20 cellular contexts compared by ENCODE assay signal in the genomic region with DNA sequence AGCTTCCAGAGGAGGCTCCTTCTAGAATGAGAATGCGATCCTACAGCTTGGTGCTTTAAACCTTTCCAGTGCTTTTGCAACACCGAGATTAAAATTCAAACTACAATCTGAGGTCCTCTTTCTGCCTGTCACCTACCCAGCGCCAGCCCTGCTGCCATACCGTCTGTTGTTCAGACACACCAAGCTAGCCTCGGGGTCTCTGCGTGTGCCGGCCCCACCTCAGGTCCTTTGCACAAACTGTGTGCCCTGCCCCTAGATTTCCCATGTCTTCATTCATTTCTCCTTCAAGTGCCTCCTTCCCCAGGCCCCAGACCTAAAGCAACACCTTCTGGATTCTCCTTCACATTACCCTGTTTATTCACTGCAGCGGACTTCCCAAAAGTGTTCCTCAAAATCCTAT. TPM values are rescaled to one million over a fixed set of nuclear protein-coding genes. Genes with fewer than 3 reads are reported as not detected.
DNase-seq lines count a peak whose midpoint lies in the region; ATAC-seq and TF ChIP-seq lines count a peak whose summit lies in the region.
"Had no signal": no experiment of that assay in that cellular context is flagged by ENCODE, and none has a peak within 500 bp of the region (broad histone marks: within the 10 kb centered on the region; RNA-seq: fewer than 3 reads in every experiment).

No MANE protein-coding gene starts in this region.

- H3K9me3 Mint-ChIP-seq in activated naive CD8-positive, alpha-beta T cell treated with anti-CD3 and anti-CD28 coated beads, Interleukin-2, amount 10 ng/mL, durations not matched to agents 7 days and 5 days, result no peaks in the 10 kb centered on the region
- no peaks in the 10 kb centered on the region for H3K9me3 Mint-ChIP-seq in activated naive CD8-positive, alpha-beta T cell treated with anti-CD3 and anti-CD28 coated beads for 36 hours
- H3K9me3 Mint-ChIP-seq in memory B cell, result no peaks in the 10 kb centered on the region
- H3K9me3 Mint-ChIP-seq: CD4-positive, CD25-positive, alpha-beta regulatory T cell had no signal

- no peak for TF ChIP-seq EP300 in transverse colon (IDR thresholded peaks at IDR 0.05; ENCODE audit: low read depth)

- peak overlapping the region; percentile 2 for H3K27ac Mint-ChIP-seq in activated naive CD8-positive, alpha-beta T cell treated with anti-CD3 and anti-CD28 coated beads, Interleukin-2, amount 10 ng/mL, durations not matched to agents 7 days and 5 days
- no peak overlapping the region for H3K27ac Mint-ChIP-seq in activated naive CD8-positive, alpha-beta T cell treated with anti-CD3 and anti-CD28 coated beads for 36 hours
- H3K27ac Mint-ChIP-seq in memory B cell, result peak overlapping the region; percentile 70

- DNase-seq in activated naive CD8-positive, alpha-beta T cell treated with anti-CD3 and anti-CD28 coated beads, Interleukin-2, amount 10 ng/mL, durations not matched to agents 7 days and 5 days, result no peak
- no peak for DNase-seq in activated naive CD8-positive, alpha-beta T cell treated with anti-CD3 and anti-CD28 coated beads for 36 hours
- DNase-seq in memory B cell (ENCODE audit: low spot score in 2 of 2) (no peak), gastrocnemius medialis (no peak), ACHN (no peak), transverse colon (no peak)
- DNase-seq: DMS79 treated with DMSO at 0.1 percent for 48 hours, GDM1, GM23248, Kasumi-1, NCI-H1417, NCI-H1930, NCI-H2171, NCI-H446 treated with DMSO at 0.1 percent for 48 hours, NCI-H748 treated with DMSO at 0.1 percent for 48 hours, SHP77 had no signal

- no peaks in the 10 kb centered on the region for H3K9me3 ChIP-seq in OCI-LY1 (ENCODE audit: low read length)
- no peaks in the 10 kb centered on the region for H3K9me3 ChIP-seq in gastrocnemius medialis
- H3K9me3 ChIP-seq in transverse colon, result no peaks in the 10 kb centered on the region
- H3K9me3 ChIP-seq: A549 had no signal

- no peaks in the 10 kb centered on the region for H3K9me2 ChIP-seq in OCI-LY1 (ENCODE audit: low read depth, low read length)

- TF ChIP-seq CTCF in OCI-LY1 (IDR thresholded peaks at IDR 0.05; ENCODE audit: low read length), result no peak
- TF ChIP-seq CTCF in gastrocnemius medialis (IDR thresholded peaks at IDR 0.05 in 4 of 5, conservative IDR thresholded peaks at IDR 0.05 in 1 of 5), result no peak
- TF ChIP-seq CTCF in transverse colon (IDR thresholded peaks at IDR 0.05), result no peak

- WGBS in transverse colon (ENCODE audit: low coverage in 1 of 2), 2 donors, result 93% methylated on average over 8 of the region's 8 CpGs; no CpG with 5 or more reads in 1 of the 2 donors

- no peak overlapping the region for H2AFZ ChIP-seq in OCI-LY1 (ENCODE audit: low read length)
- H2AFZ ChIP-seq: GM23248 had no signal

- H3K36me3 Mint-ChIP-seq in activated naive CD8-positive, alpha-beta T cell treated with anti-CD3 and anti-CD28 coated beads, Interleukin-2, amount 10 ng/mL, durations not matched to agents 7 days and 5 days, result peaks cover 52% of the 10 kb centered on the region
- peaks cover 31% of the 10 kb centered on the region for H3K36me3 Mint-ChIP-seq in activated naive CD8-positive, alpha-beta T cell treated with anti-CD3 and anti-CD28 coated beads for 36 hours
- peaks cover 39% of the 10 kb centered on the region for H3K36me3 Mint-ChIP-seq in memory B cell

- H3K36me3 ChIP-seq in OCI-LY1 (ENCODE audit: insufficient read depth, low read length) (peaks cover 84% of the 10 kb centered on the region), gastrocnemius medialis (no peaks in the 10 kb centered on the region), transverse colon (peaks cover 0 to 8% (median 0%) of the 10 kb centered on the region in 4 donors)

- no peak overlapping the region for H3K4me3 Mint-ChIP-seq in activated naive CD8-positive, alpha-beta T cell treated with anti-CD3 and anti-CD28 coated beads, Interleukin-2, amount 10 ng/mL, durations not matched to agents 7 days and 5 days
- H3K4me3 Mint-ChIP-seq in activated naive CD8-positive, alpha-beta T cell treated with anti-CD3 and anti-CD28 coated beads for 36 hours, result no peak overlapping the region
- no peak overlapping the region for H3K4me3 Mint-ChIP-seq in memory B cell

- H3K9ac ChIP-seq in OCI-LY1 (ENCODE audit: low read length), result no peak overlapping the region
- H3K9ac ChIP-seq: GM23248 had no signal

- in situ Hi-C loops in gastrocnemius medialis (cut with MboI; ENCODE audit: low sequenced_read_pairs in 4 of 4) (loop anchor here in 2 of 4 donors (25.0 kb wide), 2 partner anchors 542 to 567 kb away; a partner anchor contains a TSS), ACHN (cut with HindIII; ENCODE audit: low pct_ligation_motif_present, low pct_unique_long_range_greater_than_20kb, low sequenced_read_pairs) (no loop called here), transverse colon (cut with MboI; ENCODE audit: low pct_ligation_motif_present in 1 of 4, low pct_unique_long_range_greater_than_20kb in 1 of 4, low sequenced_read_pairs in 3 of 4) (no loop called here)

- peak overlapping the region; percentile 75 for H3K27ac ChIP-seq in OCI-LY1 (ENCODE audit: low read depth, low read length, poor library complexity, severe bottlenecking)
- no peak overlapping the region for H3K27ac ChIP-seq in gastrocnemius medialis
- no peak overlapping the region for H3K27ac ChIP-seq in transverse colon
- H3K27ac ChIP-seq: A549, GM23248 had no signal

- no peak overlapping the region for H3K4me3 ChIP-seq in OCI-LY1 (ENCODE audit: low read depth, low read length, poor library complexity, severe bottlenecking)
- no peak overlapping the region for H3K4me3 ChIP-seq in gastrocnemius medialis
- no peak overlapping the region for H3K4me3 ChIP-seq in transverse colon
- H3K4me3 ChIP-seq: A549, GM23248 had no signal

- H3K4me1 Mint-ChIP-seq in activated naive CD8-positive, alpha-beta T cell treated with anti-CD3 and anti-CD28 coated beads, Interleukin-2, amount 10 ng/mL, durations not matched to agents 7 days and 5 days, result peaks cover 29% of the 10 kb centered on the region
- H3K4me1 Mint-ChIP-seq in activated naive CD8-positive, alpha-beta T cell treated with anti-CD3 and anti-CD28 coated beads for 36 hours, result peaks cover 8% of the 10 kb centered on the region
- peaks cover 29% of the 10 kb centered on the region for H3K4me1 Mint-ChIP-seq in memory B cell

- POLR2A ChIA-PET in activated naive CD8-positive, alpha-beta T cell treated with anti-CD3 and anti-CD28 coated beads, Interleukin-2, amount 10 ng/mL, durations not matched to agents 7 days and 5 days (lab: Charles Lee), result interaction anchor here (1.1 to 4.0 kb wide), 2 partner anchors 10 to 77 kb away, joined by 3 to 30 read pairs; a partner anchor contains a TSS

- H3K79me2 ChIP-seq in OCI-LY1 (ENCODE audit: insufficient read depth, low read length), result no peaks in the 10 kb centered on the region

- H3K27me3 Mint-ChIP-seq in activated naive CD8-positive, alpha-beta T cell treated with anti-CD3 and anti-CD28 coated beads, Interleukin-2, amount 10 ng/mL, durations not matched to agents 7 days and 5 days, result no peaks in the 10 kb centered on the region
- H3K27me3 Mint-ChIP-seq in activated naive CD8-positive, alpha-beta T cell treated with anti-CD3 and anti-CD28 coated beads for 36 hours, result no peaks in the 10 kb centered on the region
- no peaks in the 10 kb centered on the region for H3K27me3 Mint-ChIP-seq in memory B cell
- H3K27me3 Mint-ChIP-seq: CD4-positive, CD25-positive, alpha-beta regulatory T cell had no signal

- no peaks in the 10 kb centered on the region for H3F3A ChIP-seq in OCI-LY1 (ENCODE audit: insufficient read depth, low read length)

- H3K4me1 ChIP-seq in OCI-LY1 (ENCODE audit: insufficient read depth, low read length, severe bottlenecking) (peaks cover 24% of the 10 kb centered on the region), gastrocnemius medialis (no peaks in the 10 kb centered on the region), transverse colon (peaks cover 0 to 2% (median 0%) of the 10 kb centered on the region in 4 donors)
- H3K4me1 ChIP-seq: A549 had no signal

- no peaks in the 10 kb centered on the region for H3K27me3 ChIP-seq in OCI-LY1 (ENCODE audit: insufficient read depth, low read length)
- H3K27me3 ChIP-seq in gastrocnemius medialis, result no peaks in the 10 kb centered on the region
- H3K27me3 ChIP-seq in transverse colon, result no peaks in the 10 kb centered on the region

- no peak for ATAC-seq in activated naive CD8-positive, alpha-beta T cell treated with anti-CD3 and anti-CD28 coated beads, Interleukin-2, amount 10 ng/mL, durations not matched to agents 7 days and 5 days (ENCODE audit: low read depth)
- ATAC-seq in memory B cell (ENCODE audit: low read depth) (no peak), gastrocnemius medialis (no peak)
- ATAC-seq: HepG2 had no signal

- intact Hi-C loops in gastrocnemius medialis (cut with DNase I; ENCODE audit: low total_unique reads) (no loop called here), transverse colon (cut with DNase I; ENCODE audit: low total_unique reads) (no loop called here)

- no peak for TF ChIP-seq POLR2A in gastrocnemius medialis (IDR thresholded peaks at IDR 0.05)
- TF ChIP-seq POLR2A in transverse colon (IDR thresholded peaks at IDR 0.05), result no peak

- no peak overlapping the region; the same call in 1 of the 2 replicates for H3K4me2 ChIP-seq in OCI-LY1 (ENCODE audit: low read length)
- H3K4me2 ChIP-seq: A549 had no signal

- H4K20me1 ChIP-seq in OCI-LY1 (ENCODE audit: insufficient read depth, low read length), result no peaks in the 10 kb centered on the region

RNA-seq across cellular contexts. Expression of a gene that starts 11.1 kb away (rescaled TPM):
- total RNA-seq in activated naive CD8-positive, alpha-beta T cell treated with anti-CD3 and anti-CD28 coated beads, Interleukin-2, amount 10 ng/mL, durations not matched to agents 7 days and 5 days, result 10 to 100 TPM; 72.5 to 80.6 TPM
- total RNA-seq in activated naive CD8-positive, alpha-beta T cell treated with anti-CD3 and anti-CD28 coated beads for 36 hours, result 10 to 100 TPM; 29.6 to 29.8 TPM
- total RNA-seq in gastrocnemius medialis, result not detected
- total RNA-seq in transverse colon, result 10 to 100 TPM; 17.6 to 55.4 (median 30.8) TPM
- total RNA-seq: GM23248 had no signal

RNA-seq across cellular contexts. Expression of a gene that starts 18.8 kb away (rescaled TPM):
- total RNA-seq in activated naive CD8-positive, alpha-beta T cell treated with anti-CD3 and anti-CD28 coated beads, Interleukin-2, amount 10 ng/mL, durations not matched to agents 7 days and 5 days, result not detected
- not detected for total RNA-seq in activated naive CD8-positive, alpha-beta T cell treated with anti-CD3 and anti-CD28 coated beads for 36 hours
- total RNA-seq in gastrocnemius medialis (not detected), transverse colon (not detected)
- total RNA-seq: CD4-positive, CD25-positive, alpha-beta regulatory T cell; GM23248; HepG2 had no signal

RNA-seq across cellular contexts. Expression of a gene that starts 30.7 kb away (rescaled TPM):
- total RNA-seq in activated naive CD8-positive, alpha-beta T cell treated with anti-CD3 and anti-CD28 coated beads, Interleukin-2, amount 10 ng/mL, durations not matched to agents 7 days and 5 days, result 10 to 100 TPM; 61.4 to 63.4 TPM
- total RNA-seq in activated naive CD8-positive, alpha-beta T cell treated with anti-CD3 and anti-CD28 coated beads for 36 hours, result 10 to 100 TPM; 65.0 to 66.3 TPM
- total RNA-seq in gastrocnemius medialis (10 to 100 TPM; 57.2 to 72.3 (median 63.6) TPM), transverse colon (100 to 1,000 TPM in 1 of 4 donors, 10 to 100 TPM in 3; 73.0 to 106 (median 88.6) TPM)

RNA-seq across cellular contexts. Expression of a gene that starts 42.9 kb away (rescaled TPM):
- 100 to 1,000 TPM; 133 to 153 TPM for total RNA-seq in activated naive CD8-positive, alpha-beta T cell treated with anti-CD3 and anti-CD28 coated beads, Interleukin-2, amount 10 ng/mL, durations not matched to agents 7 days and 5 days
- total RNA-seq in activated naive CD8-positive, alpha-beta T cell treated with anti-CD3 and anti-CD28 coated beads for 36 hours, result 100 to 1,000 TPM; 168 to 169 TPM
- total RNA-seq in gastrocnemius medialis (10 to 100 TPM in 1 of 4 donors, 1 to 10 TPM in 3; 8.3 to 12.1 (median 9.2) TPM), transverse colon (100 to 1,000 TPM in 1 of 4 donors, 10 to 100 TPM in 3; 22.3 to 102 (median 67.9) TPM)

RNA-seq across cellular contexts. Expression of a gene that starts 43.2 kb away (rescaled TPM):
- total RNA-seq in activated naive CD8-positive, alpha-beta T cell treated with anti-CD3 and anti-CD28 coated beads, Interleukin-2, amount 10 ng/mL, durations not matched to agents 7 days and 5 days, result 100 to 1,000 TPM; 132 to 135 TPM
- total RNA-seq in activated naive CD8-positive, alpha-beta T cell treated with anti-CD3 and anti-CD28 coated beads for 36 hours, result 10 to 100 TPM; 90.7 to 97.2 TPM
- total RNA-seq in gastrocnemius medialis (100 to 1,000 TPM in 1 of 4 donors, 10 to 100 TPM in 3; 68.2 to 119 (median 73.5) TPM), transverse colon (10 to 100 TPM; 15.1 to 41.8 (median 35.0) TPM)

Comparison
In these comparisons a context has a peak if more than half of its experiments do, and no peak if none do; other contexts are left out.
1. RNA of a gene that starts 11.1 kb away (total RNA-seq): 72.5 to 80.6 TPM in activated naive CD8-positive, alpha-beta T cell treated with anti-CD3 and anti-CD28 coated beads, Interleukin-2, amount 10 ng/mL, durations not matched to agents 7 days and 5 days, 17.6 to 55.4 TPM in transverse colon and 29.6 to 29.8 TPM in activated naive CD8-positive, alpha-beta T cell treated with anti-CD3 and anti-CD28 coated beads for 36 hours; not detected in gastrocnemius medialis; every median in the first group is over 10 times any median in the second.